In genomic region chr4:3466691-3467600, GRCh38 we compare ENCODE assay signal across 1 cellular context.
A peak's percentile ranks its signal among the peaks of the same experiment; 100 is the strongest.
TF ChIP-seq lines count a peak whose summit lies in the region.

No MANE protein-coding gene starts in this region.

TF ChIP-seq in HepG2, 621 proteins besides CTCF, POLR2A, EP300 and RAD21:
- TF ChIP-seq MYNN (CRISPR knock-in tag; IDR thresholded peaks at IDR 0.05; ENCODE audit: low read depth): no peak
- TF ChIP-seq MXD3 (CRISPR knock-in tag; IDR thresholded peaks at IDR 0.05): no peak
- TF ChIP-seq MNT (IDR thresholded peaks at IDR 0.05): peak; percentile 50
